26 cellular contexts compared by ENCODE assay signal in the genomic region with DNA sequence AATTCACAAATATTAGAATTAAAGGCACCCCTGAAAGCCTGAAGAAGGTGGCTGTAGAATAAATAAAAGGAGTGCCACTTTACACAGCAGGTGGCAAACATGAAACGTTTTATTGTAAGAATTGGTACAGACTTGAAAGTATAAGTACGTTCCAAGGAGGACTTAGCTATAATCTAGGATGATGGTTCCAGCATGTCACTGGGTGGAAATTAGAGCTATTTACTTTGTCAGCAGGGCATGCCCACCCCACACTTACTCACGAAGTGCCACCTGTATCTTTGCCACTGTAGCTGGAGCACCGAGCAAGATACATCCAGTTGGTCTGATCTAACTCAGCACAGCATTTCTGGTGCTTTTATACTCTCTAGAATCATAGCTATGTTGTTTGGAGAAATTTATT.
"Had no signal": no experiment of that assay in that cellular context is flagged by ENCODE, and none has a peak within 500 bp of the region (broad histone marks: within the 10 kb centered on the region; RNA-seq: fewer than 3 reads in every experiment).

No MANE protein-coding gene starts in this region.

- H3K36me3 ChIP-seq: left ventricle myocardium inferior, neutrophil, ovary, right atrium auricular region, right lobe of liver, tibial nerve, uterus had no signal

- H3K4me3 Mint-ChIP-seq: immature natural killer cell; naive thymus-derived CD4-positive, alpha-beta T cell; natural killer cell treated with Interleukin-12 subunit alpha and Interleukin-12 subunit beta and Interleukin-15 and Interleukin-18, amount 100 ng/mL, for 72 hours; neural crest cell; stimulated activated naive CD8-positive, alpha-beta T cell treated with anti-CD3 and anti-CD28 coated beads, Interleukin-15, amount 100 ng/mL, for 72 hours; type B pancreatic cell had no signal

- H3K4me2 ChIP-seq: smooth muscle cell had no signal

- H3K27me3 Mint-ChIP-seq: progenitor cell of endocrine pancreas had no signal

- H3K4me3 ChIP-seq: left ventricle myocardium inferior, lung, mucosa of descending colon, ovary, right atrium auricular region, right lobe of liver, smooth muscle cell, tibial nerve, uterus had no signal

- H3K36me3 Mint-ChIP-seq: immature natural killer cell; naive thymus-derived CD4-positive, alpha-beta T cell; natural killer cell treated with Interleukin-12 subunit alpha and Interleukin-12 subunit beta and Interleukin-15 and Interleukin-18, amount 100 ng/mL, for 72 hours; type B pancreatic cell had no signal

- H3K4me1 ChIP-seq: left ventricle myocardium inferior, right atrium auricular region, right lobe of liver, tibial nerve, uterus had no signal

- H3K27ac ChIP-seq: left ventricle myocardium inferior, neutrophil, ovary, right atrium auricular region, right lobe of liver, tibial nerve, uterus had no signal

- H3K9me3 ChIP-seq: left ventricle myocardium inferior, mucosa of descending colon, neutrophil, ovary, right atrium auricular region, right lobe of liver, tibial nerve, uterus had no signal

- H3K4me1 Mint-ChIP-seq: immature natural killer cell; naive thymus-derived CD4-positive, alpha-beta T cell; neural crest cell; stimulated activated naive CD8-positive, alpha-beta T cell treated with anti-CD3 and anti-CD28 coated beads, Interleukin-15, amount 100 ng/mL, for 72 hours had no signal

- H3K27me3 ChIP-seq: neutrophil, ovary, right atrium auricular region, right lobe of liver, tibial nerve, uterus had no signal

- DNase-seq: hippocampal formation; immature natural killer cell; kidney; left ventricle myocardium inferior; mesendoderm; midbrain; mucosa of descending colon; naive thymus-derived CD4-positive, alpha-beta T cell; occipital lobe; ovary; right lobe of liver; stimulated activated CD4-positive, alpha-beta T cell treated with anti-CD3 and anti-CD28 coated beads, Interleukin-1b, Interleukin-23, amount 100 ng/mL, for 48 hours; stimulated activated CD4-positive, alpha-beta T cell treated with anti-CD3 and anti-CD28 coated beads, Interleukin-4, amount 100 ng/mL, for 1 hour; stimulated activated naive CD4-positive, alpha-beta T cell treated with Interleukin-2 at 50 U/mL for 16 hours; stimulated activated naive CD8-positive, alpha-beta T cell treated with anti-CD3 and anti-CD28 coated beads, Interleukin-15, amount 100 ng/mL, for 72 hours; substantia nigra; uterus had no signal

- H3K9me3 Mint-ChIP-seq: natural killer cell treated with Interleukin-12 subunit alpha and Interleukin-12 subunit beta and Interleukin-15 and Interleukin-18, amount 100 ng/mL, for 72 hours; neural crest cell; stimulated activated naive CD8-positive, alpha-beta T cell treated with anti-CD3 and anti-CD28 coated beads, Interleukin-15, amount 100 ng/mL, for 72 hours; type B pancreatic cell had no signal

- H3K27ac Mint-ChIP-seq: immature natural killer cell; naive thymus-derived CD4-positive, alpha-beta T cell; natural killer cell treated with Interleukin-12 subunit alpha and Interleukin-12 subunit beta and Interleukin-15 and Interleukin-18, amount 100 ng/mL, for 72 hours; progenitor cell of endocrine pancreas; stimulated activated naive CD8-positive, alpha-beta T cell treated with anti-CD3 and anti-CD28 coated beads, Interleukin-15, amount 100 ng/mL, for 72 hours; type B pancreatic cell had no signal
